Comparison of ENCODE assay signal across 16 cellular contexts in genomic region chr6:132445201-132445951, GRCh38. TPM values are rescaled to one million over a fixed set of nuclear protein-coding genes. Genes with fewer than 3 reads are reported as not detected.
DNase-seq lines count a peak whose midpoint lies in the region; TF ChIP-seq lines count a peak whose summit lies in the region.
"Had no signal": no experiment of that assay in that cellular context is flagged by ENCODE, and none has a peak within 500 bp of the region (broad histone marks: within the 10 kb centered on the region; RNA-seq: fewer than 3 reads in every experiment).

No MANE protein-coding gene starts in this region.

- peaks cover 18% of the 10 kb centered on the region for H3K9me3 Mint-ChIP-seq in Caco-2 (ENCODE audit: unreplicated experiment)

- BruUV-seq in Caco-2 (replicated peaks; lab: Mats Ljungman, UMichigan): no TSS peak

- WGBS in mesodermal cell (ENCODE audit: insufficient coverage in 2 of 2), 2 experiments: 100% methylated on average over 1 of the region's 3 CpGs

- CTCF ChIA-PET in Caco-2 (lab: Charles Lee): interaction anchor here (0.5 kb wide), 1 partner anchor 353 kb away, joined by 4 read pairs; the partner anchor contains the start of gene SLC18B1

- H3K4me3 ChIP-seq in MG63: no peak overlapping the region
- no peak overlapping the region for H3K4me3 ChIP-seq in choroid plexus epithelial cell (ENCODE audit: low read depth, low read length)
- H3K4me3 ChIP-seq in mesodermal cell (ENCODE audit: extremely low read depth, insufficient read depth, low read length, poor library complexity, severe bottlenecking): no peak overlapping the region
- H3K4me3 ChIP-seq in Caco-2 (ENCODE audit: low read depth, low read length): no peak overlapping the region
- H3K4me3 ChIP-seq: coronary artery, heart right ventricle, K562 had no signal

- H3K27me3 Mint-ChIP-seq in Caco-2 (ENCODE audit: insufficient read depth, unreplicated experiment): no peaks in the 10 kb centered on the region
- H3K27me3 Mint-ChIP-seq: activated CD8-positive, alpha-beta T cell treated with anti-CD3 and anti-CD28 coated beads for 36 hours had no signal

- H3K36me3 ChIP-seq in MG63 (no peaks in the 10 kb centered on the region; the same call in 1 of the 2 replicates), mesodermal cell (ENCODE audit: control insufficient read depth, insufficient read depth, low read length) (peaks cover 5% of the 10 kb centered on the region), Caco-2 (ENCODE audit: control insufficient read depth, insufficient read depth, low read length) (no peaks in the 10 kb centered on the region)

- H3K9me3 ChIP-seq in MG63: peaks cover 20% of the 10 kb centered on the region
- peaks cover 6% of the 10 kb centered on the region for H3K9me3 ChIP-seq in mesodermal cell (ENCODE audit: control insufficient read depth, low read length)
- 0 out of 2 replicates have a peak, but pooled peaks cover 4% of the 10 kb centered on the region for H3K9me3 ChIP-seq in Caco-2

- H3K27me3 ChIP-seq in MG63 (no peaks in the 10 kb centered on the region), Caco-2 (replicated peaks; ENCODE audit: control insufficient read depth, insufficient read depth, low read length) (no peaks in the 10 kb centered on the region)
- H3K27me3 ChIP-seq: heart right ventricle had no signal

- DNase-seq in AG09319 (ENCODE audit: extremely low read depth, low read depth): peak; percentile 27
- DNase-seq in MG63: peak; percentile 53
- peak; percentile 84 for DNase-seq in choroid plexus epithelial cell (ENCODE audit: low read depth)
- DNase-seq in occipital lobe (lab: John Stamatoyannopoulos, UW): no peak
- DNase-seq in H4 (ENCODE audit: low spot score): no peak
- no peak for DNase-seq in NCI-H2171 (lab: John Stamatoyannopoulos, UW)
- DNase-seq in Caco-2: no peak
- DNase-seq: activated CD8-positive, alpha-beta T cell treated with anti-CD3 and anti-CD28 coated beads for 36 hours; activated gamma-delta T cell; heart right ventricle; NCI-H2107 had no signal

- no peaks in the 10 kb centered on the region for H3K4me1 Mint-ChIP-seq in Caco-2 (ENCODE audit: low read depth, unreplicated experiment)
- H3K4me1 Mint-ChIP-seq: CD14-positive monocyte had no signal

- POLR2A ChIA-PET in Caco-2 (lab: Charles Lee): no interaction called here

- peak overlapping the region; percentile 37 for H3K27ac ChIP-seq in mesodermal cell (ENCODE audit: low read depth, low read length, severe bottlenecking)
- H3K27ac ChIP-seq: coronary artery, heart right ventricle had no signal

- H3K4me1 ChIP-seq in mesodermal cell (ENCODE audit: control insufficient read depth, insufficient read depth, low read length, poor library complexity, severe bottlenecking) (no peaks in the 10 kb centered on the region), Caco-2 (no peaks in the 10 kb centered on the region)
- H3K4me1 ChIP-seq: heart right ventricle had no signal

- no peak overlapping the region for H3K4me3 Mint-ChIP-seq in Caco-2 (ENCODE audit: unreplicated experiment)
- H3K4me3 Mint-ChIP-seq: activated CD8-positive, alpha-beta T cell treated with anti-CD3 and anti-CD28 coated beads for 36 hours; CD14-positive monocyte; T-helper 2 cell treated with Interferon-gamma antibody and Interleukin-4, amounts not matched to agents 5 μg/mL and 100 μg/mL, for 36 hours had no signal

- TF ChIP-seq CTCF in AG09319 (IDR thresholded peaks at IDR 0.05; ENCODE audit: low read depth, low read length) (no peak), choroid plexus epithelial cell (conservative IDR thresholded peaks at IDR 0.05; ENCODE audit: low read depth, low read length) (no peak), Caco-2 (IDR thresholded peaks at IDR 0.05; ENCODE audit: insufficient read depth in 1 of 2, low read depth in 1 of 2, low read length in 1 of 2, severe bottlenecking in 1 of 2, unreplicated experiment in 1 of 2) (no peak)

- H3K27ac Mint-ChIP-seq in Caco-2 (ENCODE audit: unreplicated experiment): no peak overlapping the region
- H3K27ac Mint-ChIP-seq: activated CD8-positive, alpha-beta T cell treated with anti-CD3 and anti-CD28 coated beads for 36 hours; CD14-positive monocyte; T-helper 2 cell treated with Interferon-gamma antibody and Interleukin-4, amounts not matched to agents 5 μg/mL and 100 μg/mL, for 36 hours had no signal

- intact Hi-C loops in Caco-2 (cut with micrococcal nuclease; ENCODE audit: unreplicated experiment): no loop called here

- no peaks in the 10 kb centered on the region for H3K36me3 Mint-ChIP-seq in Caco-2 (ENCODE audit: insufficient read depth, unreplicated experiment)

RNA-seq across cellular contexts. Expression of gene MOXD1, which starts 44.1 kb away (rescaled TPM):
- 1.9 and 2.9 TPM in 2 replicates for total RNA-seq in MG63 (2014; rRNA removed; shearing (Covaris generic); ENCODE audit: low replicate concordance)
- 5.3 TPM for polyA plus RNA-seq in mesodermal cell (2013, experiment 1 of 2)
- polyA plus RNA-seq in mesodermal cell (2013, experiment 2 of 2): 4.6 TPM
- 18.6 TPM for total RNA-seq in occipital lobe
- total RNA-seq in H4 (2014; rRNA removed; shearing (Covaris generic)): 2.4 and 11.1 TPM in 2 replicates
- total RNA-seq in Caco-2 (2022): 0.09 TPM in 1 of 2 replicates, not detected in the other
- total RNA-seq: activated CD8-positive, alpha-beta T cell treated with anti-CD3 and anti-CD28 coated beads for 36 hours; K562 had no signal
- polyA plus RNA-seq: CD14-positive monocyte, K562 had no signal

Comparison
In these comparisons a context has a peak if more than half of its experiments do, and no peak if none do; other contexts are left out.
1. DNase-seq: peak in AG09319 (single experiment), MG63 (single experiment) and choroid plexus epithelial cell (single experiment); none in occipital lobe (single experiment), H4 (single experiment), NCI-H2171 (single experiment) and Caco-2 (0 of 2).